Comparison of ENCODE assay signal across 14 cellular contexts in the genomic region with DNA sequence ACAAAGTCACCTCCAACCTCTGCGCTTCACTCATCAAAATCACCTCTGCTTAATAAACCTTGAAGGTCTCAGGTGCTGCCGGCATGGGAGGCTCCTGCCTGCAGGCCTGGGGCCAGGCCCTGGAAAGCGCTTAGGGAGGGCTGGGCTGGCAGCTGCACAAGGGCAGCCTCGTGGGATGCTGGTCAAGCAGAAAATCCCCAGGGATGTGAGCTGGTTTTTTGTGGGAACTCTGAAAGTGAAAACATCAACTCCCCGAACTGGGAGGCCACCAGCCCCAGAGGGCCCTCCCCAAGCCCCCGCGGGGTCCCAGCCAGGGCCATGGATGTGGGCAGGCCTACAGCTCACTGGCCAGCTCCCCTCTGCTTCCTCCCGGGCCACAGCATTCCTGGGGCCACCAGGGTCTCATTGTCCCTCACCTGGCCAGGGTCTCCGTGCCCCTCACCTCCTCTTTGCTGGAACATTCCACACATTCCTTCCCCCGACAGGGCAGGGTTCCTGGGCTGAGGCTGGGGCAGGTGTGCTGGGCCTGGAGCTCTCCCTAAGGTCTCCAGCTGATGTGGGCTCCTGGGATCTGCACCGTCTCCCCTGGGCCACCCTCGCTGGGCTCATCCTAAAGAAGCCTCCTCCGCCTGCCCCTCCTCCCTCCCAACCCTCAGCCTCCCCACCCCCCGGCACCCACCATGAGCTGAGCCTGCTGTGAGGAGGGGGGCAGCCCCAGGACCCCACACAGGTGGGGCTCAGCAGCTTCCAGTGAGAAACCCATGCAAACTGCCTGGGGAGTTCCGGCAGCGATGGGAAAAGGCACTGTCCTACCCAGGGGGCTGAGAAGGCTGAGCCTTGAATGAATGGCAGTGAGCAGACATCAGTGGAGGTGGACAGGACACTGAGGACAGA. TPM values are rescaled to one million over a fixed set of nuclear protein-coding genes. Genes with fewer than 3 reads are reported as not detected.
DNase-seq lines count a peak whose midpoint lies in the region; ATAC-seq and TF ChIP-seq lines count a peak whose summit lies in the region.
"Had no signal": no experiment of that assay in that cellular context is flagged by ENCODE, and none has a peak within 500 bp of the region (broad histone marks: within the 10 kb centered on the region; RNA-seq: fewer than 3 reads in every experiment).

No MANE protein-coding gene starts in this region.

- no peak overlapping the region for H3K27ac ChIP-seq in GM23248
- peak overlapping the region; percentile 23 for H3K27ac ChIP-seq in psoas muscle

- H3K36me3 ChIP-seq in GM23248 (ENCODE audit: low read depth): no peaks in the 10 kb centered on the region
- H3K36me3 ChIP-seq in psoas muscle (ENCODE audit: insufficient read depth in 1 of 2, low read depth in 1 of 2): no peaks in the 10 kb centered on the region

- ATAC-seq in psoas muscle (no peak), HG03108 (IDR thresholded peaks at IDR 0.05; ENCODE audit: unreplicated experiment) (no peak)

- no peaks in the 10 kb centered on the region for H3K9me3 ChIP-seq in GM23248 (ENCODE audit: low read depth)
- no peaks in the 10 kb centered on the region for H3K9me3 ChIP-seq in psoas muscle

- CTCF ChIA-PET in HEK293T (lab: Yijun Ruan, JAX): no interaction called here

- POLR2A ChIA-PET in HEK293T (lab: Yijun Ruan, JAX): interaction anchor here (1.9 kb wide), 1 partner anchor 36 kb away, joined by 5 read pairs; a partner anchor contains a TSS

- H3K27me3 ChIP-seq in GM23248 (replicated peaks; ENCODE audit: insufficient read depth): no peaks in the 10 kb centered on the region
- peaks cover 0 to 42% (median 2%) of the 10 kb centered on the region in 3 donors for H3K27me3 ChIP-seq in psoas muscle (ENCODE audit: insufficient read depth in 3 of 3, low read length in 2 of 3)

- peaks cover 15% of the 10 kb centered on the region for H3K4me1 ChIP-seq in GM23248 (ENCODE audit: insufficient read depth)
- H3K4me1 ChIP-seq in psoas muscle: peaks cover 5% of the 10 kb centered on the region

- H3K9ac ChIP-seq in GM23248: 0 out of 2 replicates have a peak overlapping the region, but pooled peaks have one; percentile 5

- in situ Hi-C loops in GM23248 (cut with MboI): no loop called here

- TF ChIP-seq CTCF in psoas muscle (IDR thresholded peaks at IDR 0.05): no peak

- no peak overlapping the region for H2AFZ ChIP-seq in GM23248

- no peaks in the 10 kb centered on the region for H3K79me2 ChIP-seq in GM23248 (ENCODE audit: insufficient read depth)

- no peaks in the 10 kb centered on the region for H3F3A ChIP-seq in GM23248 (ENCODE audit: insufficient read depth)

- H4K20me1 ChIP-seq in GM23248 (ENCODE audit: insufficient read depth): no peaks in the 10 kb centered on the region

- H3K4me3 ChIP-seq in GM23248 (no peak overlapping the region), psoas muscle (no peak overlapping the region)

- intact Hi-C loops in psoas muscle (cut with DNase I): no loop called here

- peak; percentile 54 for DNase-seq in GM23248
- DNase-seq in amniotic epithelial cell (ENCODE audit: low read depth): peak; percentile 37
- DNase-seq in hepatic stellate cell (ENCODE audit: low spot score): peak; percentile 70
- peak in 1 of 2 donors; percentile 49 for DNase-seq in psoas muscle
- no peak for DNase-seq in HEK293T (ENCODE audit: extremely low spot score)
- no peak for DNase-seq in HUDEP-2 (lab: John Stamatoyannopoulos, UW; ENCODE audit: unreplicated experiment in 76 of 76)
- DNase-seq in GF-D8 (lab: John Stamatoyannopoulos, UW): no peak
- DNase-seq: activated B cell treated with CpG ODN at 0.5 μM for 24 hours, cerebellar nuclear complex, HCEC 1CT, mammary epithelial cell, NCI-H2107, SHP77 had no signal

- H3K9me2 ChIP-seq in GM23248 (ENCODE audit: insufficient read depth): no peaks in the 10 kb centered on the region

- H3K4me2 ChIP-seq in GM23248 (ENCODE audit: unreplicated experiment): no peak overlapping the region

- WGBS in GM23248 (ENCODE audit: low coverage in 1 of 2, low lambda C conversion rate in 2 of 2, missing lambda C conversion rate in 2 of 2), 2 experiments: 74 to 80% methylated on average over 13 to 16 of the region's 16 CpGs
- 48 to 69% (median 54%) methylated on average over 16 of the region's 16 CpGs for WGBS in psoas muscle, 3 donors

TF ChIP-seq in HEK293T, 16 proteins besides CTCF, POLR2A, EP300 and RAD21:
- TF ChIP-seq SUZ12 (IDR thresholded peaks at IDR 0.05) (no peak), CTBP1 (IDR thresholded peaks at IDR 0.05; ENCODE audit: borderline replicate concordance) (no peak), FOXM1 (IDR thresholded peaks at IDR 0.05; ENCODE audit: borderline replicate concordance) (no peak), SP1 (IDR thresholded peaks at IDR 0.05) (no peak), L3MBTL2 (conservative IDR thresholded peaks at IDR 0.05) (no peak), ARNT (IDR thresholded peaks at IDR 0.05) (no peak), TARDBP (IDR thresholded peaks at IDR 0.05) (no peak), FOXA1 (IDR thresholded peaks at IDR 0.05) (no peak), ELF4 (IDR thresholded peaks at IDR 0.05) (no peak)

RNA-seq across cellular contexts. Expression of a gene that starts 36.0 kb away (rescaled TPM):
- total RNA-seq in GM23248 (2014; rRNA removed; shearing (Covaris generic)): 48.2 and 54.0 TPM in 2 replicates
- polyA plus RNA-seq in GM23248 (2016; fragmentation: Nextera tagmentation; extraction: Ambion mirVana) (30.1 and 30.9 TPM in 2 replicates), psoas muscle (10 to 100 TPM in 2 of 3 donors, 1 to 10 TPM in 1; 8.3 to 13.1 (median 10.8) TPM)
- 10 to 100 TPM in 2 of 4 donors, 1 to 10 TPM in 2; 5.6 to 13.9 (median 9.4) TPM for total RNA-seq in psoas muscle

Comparison
In these comparisons a context has a peak if more than half of its experiments do, and no peak if none do; other contexts are left out.
1. DNase-seq: peak in GM23248 (single experiment), amniotic epithelial cell (single experiment) and hepatic stellate cell (single experiment); none in HEK293T (single experiment), HUDEP-2 (0 of 76) and GF-D8 (single experiment).